8 cellular contexts compared by ENCODE assay signal in genomic region chr2:41791523-41791922, GRCh38.
DNase-seq lines count a peak whose midpoint lies in the region; ATAC-seq lines count a peak whose summit lies in the region.

No MANE protein-coding gene starts in this region.

- no peaks in the 10 kb centered on the region for H3K4me1 Mint-ChIP-seq in naive thymus-derived CD8-positive, alpha-beta T cell

- H3K36me3 ChIP-seq in H7 (replicated peaks; ENCODE audit: control insufficient read depth, insufficient read depth, low read length), result no peaks in the 10 kb centered on the region
- no peaks in the 10 kb centered on the region for H3K36me3 ChIP-seq in SJCRH30

- H3K27me3 ChIP-seq in H7 (ENCODE audit: control insufficient read depth, insufficient read depth, low read length), result no peaks in the 10 kb centered on the region
- H3K27me3 ChIP-seq in SJCRH30, result no peaks in the 10 kb centered on the region

- DNase-seq in CD1c-positive myeloid dendritic cell (ENCODE audit: extremely low spot score) (peak; percentile 48), H7 (peak; percentile 4), SJCRH30 (peak; percentile 62 to 81), left ventricle myocardium superior (peak; percentile 38), foreskin melanocyte (no peak), GOT3 (lab: John Stamatoyannopoulos, UW) (no peak), SHP77 treated with DMSO at 0.1 percent for 48 hours (lab: John Stamatoyannopoulos, UW) (no peak)
- DNase-seq in naive thymus-derived CD8-positive, alpha-beta T cell, result no peak

- H3K4me3 ChIP-seq in H7 (ENCODE audit: insufficient read depth, low read depth, low read length) (no peak overlapping the region), SJCRH30 (no peak overlapping the region)

- peaks cover 11 to 33% (median 19%) of the 10 kb centered on the region in 5 donors for H3K27me3 Mint-ChIP-seq in naive thymus-derived CD8-positive, alpha-beta T cell

- H3K27ac ChIP-seq in SJCRH30, result no peak overlapping the region

- H3K9me3 ChIP-seq in SJCRH30 (replicated peaks), result no peaks in the 10 kb centered on the region

- H3K36me3 Mint-ChIP-seq in naive thymus-derived CD8-positive, alpha-beta T cell, result peaks cover 0 to 2% (median 0%) of the 10 kb centered on the region in 3 donors

- no peak for ATAC-seq in left ventricle myocardium superior
- ATAC-seq in naive thymus-derived CD8-positive, alpha-beta T cell, result no peak

- no peak overlapping the region for H3K4me3 Mint-ChIP-seq in naive thymus-derived CD8-positive, alpha-beta T cell

- no peaks in the 10 kb centered on the region for H3K4me1 ChIP-seq in SJCRH30

- peaks cover 0 to 3% (median 0%) of the 10 kb centered on the region in 9 donors for H3K9me3 Mint-ChIP-seq in naive thymus-derived CD8-positive, alpha-beta T cell

- intact Hi-C loops in left ventricle myocardium superior (cut with micrococcal nuclease), result no loop called here

- H3K27ac Mint-ChIP-seq in naive thymus-derived CD8-positive, alpha-beta T cell, result no peak overlapping the region

- POLR2A ChIA-PET in naive thymus-derived CD8-positive, alpha-beta T cell (lab: Charles Lee), result no interaction called here

Comparison
In these comparisons a context has a peak if more than half of its experiments do, and no peak if none do; other contexts are left out.
1. DNase-seq: peak in CD1c-positive myeloid dendritic cell (single experiment), H7 (single experiment), SJCRH30 (2 of 2) and left ventricle myocardium superior (single experiment); none in foreskin melanocyte (single experiment), GOT3 (single experiment), SHP77 treated with DMSO at 0.1 percent for 48 hours (single experiment) and naive thymus-derived CD8-positive, alpha-beta T cell (0 of 10).